ENCODE assay signal across 8 cellular contexts in genomic region chr5:78518365-78519197, GRCh38.
A peak's percentile ranks its signal among the peaks of the same experiment; 100 is the strongest.
DNase-seq lines count a peak whose midpoint lies in the region; ATAC-seq lines count a peak whose summit lies in the region.

No MANE protein-coding gene starts in this region.

- H3K9me3 Mint-ChIP-seq in activated naive CD4-positive, alpha-beta T cell treated with anti-CD3 and anti-CD28 coated beads, Interleukin-2, amount 50 U/mL, for 72 hours: no peaks in the 10 kb centered on the region

- peak overlapping the region; percentile 3 for H3K27ac ChIP-seq in adipose tissue (ENCODE audit: low read depth, low read length)

- intact Hi-C loops in left cardiac atrium (cut with DNase I): no loop called here
- intact Hi-C loops in posterior cingulate gyrus (cut with DNase I): no loop called here

- H3K36me3 Mint-ChIP-seq in activated naive CD4-positive, alpha-beta T cell treated with anti-CD3 and anti-CD28 coated beads, Interleukin-2, amount 50 U/mL, for 72 hours: peaks cover 0 to 4% of the 10 kb centered on the region in 2 donors

- DNase-seq in GM03348 (ENCODE audit: low spot score): peak; percentile 86
- peak; percentile 63 for DNase-seq in left cardiac atrium
- peak; percentile 87 for DNase-seq in skeletal muscle cell (ENCODE audit: low read depth)
- no peak for DNase-seq in posterior cingulate gyrus
- DNase-seq in activated naive CD4-positive, alpha-beta T cell treated with anti-CD3 and anti-CD28 coated beads, Interleukin-2, amount 50 U/mL, for 72 hours (ENCODE audit: low spot score in 2 of 2): no peak

- no peak overlapping the region for H3K4me3 ChIP-seq in skeletal muscle cell (ENCODE audit: low read depth, low read length)

- WGBS in adipose tissue, 3 donors: 66 to 77% (median 70%) methylated on average over 14 of the region's 14 CpGs

- ATAC-seq in left cardiac atrium: peak; percentile 75 to 92
- ATAC-seq in HG03097 (IDR thresholded peaks at IDR 0.05; ENCODE audit: low FRiP score, unreplicated experiment): no peak
- ATAC-seq in GM19395 (IDR thresholded peaks at IDR 0.05; ENCODE audit: unreplicated experiment): no peak
- no peak for ATAC-seq in activated naive CD4-positive, alpha-beta T cell treated with anti-CD3 and anti-CD28 coated beads, Interleukin-2, amount 50 U/mL, for 72 hours

- no peak overlapping the region for H3K27ac Mint-ChIP-seq in activated naive CD4-positive, alpha-beta T cell treated with anti-CD3 and anti-CD28 coated beads, Interleukin-2, amount 50 U/mL, for 72 hours

Comparison
In these comparisons a context has a peak if more than half of its experiments do, and no peak if none do; other contexts are left out.
1. DNase-seq: peak in GM03348 (single experiment), left cardiac atrium (single experiment) and skeletal muscle cell (single experiment); none in posterior cingulate gyrus (0 of 10) and activated naive CD4-positive, alpha-beta T cell treated with anti-CD3 and anti-CD28 coated beads, Interleukin-2, amount 50 U/mL, for 72 hours (0 of 2).
2. ATAC-seq: peak in left cardiac atrium (2 of 2); none in HG03097 (single experiment), GM19395 (single experiment) and activated naive CD4-positive, alpha-beta T cell treated with anti-CD3 and anti-CD28 coated beads, Interleukin-2, amount 50 U/mL, for 72 hours (0 of 2).